Comparison of ENCODE assay signal across 17 cellular contexts in the genomic region with DNA sequence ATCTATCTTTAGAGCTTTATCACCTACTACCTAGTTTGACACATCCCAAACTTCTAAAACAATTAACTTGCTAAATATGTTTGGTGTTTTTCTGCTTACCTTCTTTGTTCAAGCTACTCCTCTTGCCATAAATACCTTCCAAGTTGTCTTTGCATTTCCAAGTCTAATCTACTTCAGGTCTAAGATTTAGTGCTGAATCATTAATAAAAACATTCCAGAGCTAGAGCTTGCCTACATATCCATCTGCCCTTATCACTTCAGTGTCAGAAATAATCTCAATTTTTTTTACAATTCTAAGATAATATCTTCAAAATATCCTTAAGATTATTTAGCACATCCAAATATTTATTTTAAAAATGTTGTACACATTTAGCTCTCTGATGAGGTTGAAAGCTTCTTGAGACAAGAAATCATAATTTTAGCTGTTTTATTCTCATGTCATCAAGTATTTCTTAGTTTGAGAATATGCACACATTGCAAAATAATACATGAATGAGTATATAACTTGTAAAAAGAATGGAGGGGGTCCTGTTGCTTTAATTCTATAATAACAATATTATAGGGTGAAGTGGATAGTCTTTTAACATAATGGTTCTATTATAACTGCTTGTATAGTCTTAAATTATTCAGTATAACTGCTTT.
"Had no signal": no experiment of that assay in that cellular context is flagged by ENCODE, and none has a peak within 500 bp of the region (broad histone marks: within the 10 kb centered on the region; RNA-seq: fewer than 3 reads in every experiment).

No MANE protein-coding gene starts in this region.

- H3K27me3 ChIP-seq: dorsolateral prefrontal cortex, foreskin keratinocyte, tibial artery had no signal

- FAIRE-seq: colon, keratinocyte, TTC549, urothelium cell line had no signal

- DNase-seq: activated CD4-positive, alpha-beta T cell treated with anti-CD3 and anti-CD28 coated beads for 36 hours; activated CD4-positive, alpha-beta T cell treated with anti-CD3 and anti-CD28 coated beads, Interleukin-2, amount 50 U/mL, for 48 hours; activated gamma-delta T cell; dorsolateral prefrontal cortex; foreskin keratinocyte; glutamatergic neuron; hypothalamus; lower lobe of right lung; posterior cingulate gyrus; stimulated activated CD4-positive, alpha-beta T cell treated with anti-CD3 and anti-CD28 coated beads, Interleukin-12 subunit alpha, Interleukin-12 subunit beta, amount 100 ng/mL, for 4 hours; stimulated activated CD4-positive, alpha-beta T cell treated with anti-CD3 and anti-CD28 coated beads, Interleukin-1b, Interleukin-23, amount 100 ng/mL, for 48 hours; stimulated activated naive CD4-positive, alpha-beta T cell treated with Interleukin-2 at 50 U/mL for 16 hours; tibial artery had no signal

- H3K27ac ChIP-seq: dorsolateral prefrontal cortex, foreskin keratinocyte, lower lobe of right lung, tibial artery had no signal

- H3K4me3 ChIP-seq: dorsolateral prefrontal cortex, lower lobe of right lung, tibial artery had no signal

- H3K36me3 ChIP-seq: lower lobe of right lung, tibial artery had no signal

- H3K4me1 ChIP-seq: foreskin keratinocyte, lower lobe of right lung had no signal
